Comparison of ENCODE assay signal across 17 cellular contexts in genomic region chr19:33470686-33471085, GRCh38.
"Had no signal": no experiment of that assay in that cellular context is flagged by ENCODE, and none has a peak within 500 bp of the region (broad histone marks: within the 10 kb centered on the region; RNA-seq: fewer than 3 reads in every experiment).

No MANE protein-coding gene starts in this region.

- H3K36me3 ChIP-seq: lower lobe of right lung had no signal

- ATAC-seq: activated naive CD8-positive, alpha-beta T cell treated with anti-CD3 and anti-CD28 coated beads, Interleukin-2, amount 50 U/mL, for 24 hours; foreskin keratinocyte; left colon; lower lobe of right lung; natural killer cell; stimulated activated naive CD8-positive, alpha-beta T cell treated with anti-CD3 and anti-CD28 coated beads, Interleukin-15, Interleukin-2, amounts not matched to agents 100 U/mL and 50 U/mL, for 24 hours had no signal

- H3K4me3 Mint-ChIP-seq: activated naive CD4-positive, alpha-beta T cell treated with anti-CD3 and anti-CD28 coated beads for 36 hours; activated naive CD8-positive, alpha-beta T cell treated with anti-CD3 and anti-CD28 coated beads, Interleukin-2, amount 50 U/mL, for 24 hours; natural killer cell had no signal

- H3K27me3 Mint-ChIP-seq: activated naive CD8-positive, alpha-beta T cell treated with anti-CD3 and anti-CD28 coated beads, Interleukin-2, amount 50 U/mL, for 24 hours had no signal

- H3K79me2 ChIP-seq: hepatocyte had no signal

- H3K4me2 ChIP-seq: hepatocyte had no signal

- H3K4me1 ChIP-seq: foreskin keratinocyte, lower lobe of right lung, tibial artery had no signal

- DNase-seq: activated CD4-positive, alpha-beta T cell treated with anti-CD3 and anti-CD28 coated beads for 1 hour; activated naive CD4-positive, alpha-beta T cell treated with anti-CD3 and anti-CD28 coated beads for 36 hours; activated naive CD8-positive, alpha-beta T cell treated with anti-CD3 and anti-CD28 coated beads, Interleukin-2, amount 50 U/mL, for 24 hours; cerebellar nuclear complex; foreskin keratinocyte; left colon; lower lobe of right lung; natural killer cell; stimulated activated CD4-positive, alpha-beta T cell treated with anti-CD3 and anti-CD28 coated beads, Interleukin-12 subunit alpha, Interleukin-12 subunit beta, amount 100 ng/mL, for 4 hours; stimulated activated CD4-positive, alpha-beta T cell treated with anti-CD3 and anti-CD28 coated beads, Interleukin-1b, Interleukin-23, amount 100 ng/mL, for 48 hours; stimulated activated CD8-positive, alpha-beta memory T cell treated with anti-CD3 and anti-CD28 coated beads, Interleukin-4, amount 100 ng/mL, for 48 hours; stimulated activated naive CD8-positive, alpha-beta T cell treated with anti-CD3 and anti-CD28 coated beads, Interleukin-15, Interleukin-2, amounts not matched to agents 100 U/mL and 50 U/mL, for 24 hours; substantia nigra; T-helper 2 cell had no signal

- H3K9me3 ChIP-seq: lower lobe of right lung, tibial artery had no signal

- H3K9me3 Mint-ChIP-seq: activated naive CD4-positive, alpha-beta T cell treated with anti-CD3 and anti-CD28 coated beads for 36 hours; activated naive CD8-positive, alpha-beta T cell treated with anti-CD3 and anti-CD28 coated beads, Interleukin-2, amount 50 U/mL, for 24 hours; natural killer cell had no signal

- H3K4me1 Mint-ChIP-seq: activated naive CD8-positive, alpha-beta T cell treated with anti-CD3 and anti-CD28 coated beads, Interleukin-2, amount 50 U/mL, for 24 hours had no signal

- H2AFZ ChIP-seq: hepatocyte had no signal

- H3K27me3 ChIP-seq: foreskin keratinocyte, hepatocyte, tibial artery had no signal

- H3K27ac ChIP-seq: foreskin keratinocyte, hepatocyte, lower lobe of right lung, tibial artery, VCaP had no signal

- H3K27ac Mint-ChIP-seq: activated naive CD4-positive, alpha-beta T cell treated with anti-CD3 and anti-CD28 coated beads for 36 hours; activated naive CD8-positive, alpha-beta T cell treated with anti-CD3 and anti-CD28 coated beads, Interleukin-2, amount 50 U/mL, for 24 hours had no signal

- H3K4me3 ChIP-seq: hepatocyte, lower lobe of right lung, tibial artery had no signal

- H3K36me3 Mint-ChIP-seq: natural killer cell had no signal
